20 cellular contexts compared by ENCODE assay signal in genomic region chr2:172878260-172878659, GRCh38.
"Had no signal": no experiment of that assay in that cellular context is flagged by ENCODE, and none has a peak within 500 bp of the region (broad histone marks: within the 10 kb centered on the region; RNA-seq: fewer than 3 reads in every experiment).

No MANE protein-coding gene starts in this region.

- H3K4me1 Mint-ChIP-seq: activated CD8-positive, alpha-beta memory T cell treated with anti-CD3 and anti-CD28 coated beads, Interleukin-2, amount 10 ng/mL, durations not matched to agents 7 days and 5 days; neural crest cell; stimulated activated effector memory CD8-positive, alpha-beta T cell treated with anti-CD3 and anti-CD28 coated beads, Interleukin-12 subunit alpha, Interleukin-12 subunit beta, amount 100 ng/mL, for 72 hours had no signal

- H3K9me3 ChIP-seq: esophagus muscularis mucosa, gastroesophageal sphincter, psoas muscle, right lobe of liver, SK-N-SH, thoracic aorta, upper lobe of right lung had no signal

- H3K9me3 Mint-ChIP-seq: activated T-cell treated with anti-CD3 and anti-CD28 coated beads, Interleukin-2, amount 50 U/mL, for 4 hours; stimulated activated effector memory CD8-positive, alpha-beta T cell treated with anti-CD3 and anti-CD28 coated beads, Interleukin-12 subunit alpha, Interleukin-12 subunit beta, amount 100 ng/mL, for 72 hours had no signal

- H3K4me2 ChIP-seq: SK-N-SH had no signal

- H3K27me3 ChIP-seq: esophagus muscularis mucosa, gastroesophageal sphincter, heart right ventricle, right lobe of liver, upper lobe of right lung had no signal

- H3K36me3 ChIP-seq: esophagus muscularis mucosa, gastroesophageal sphincter, heart right ventricle, right lobe of liver, thoracic aorta, upper lobe of right lung had no signal

- H3K4me1 ChIP-seq: esophagus muscularis mucosa, gastroesophageal sphincter, psoas muscle, right lobe of liver, upper lobe of right lung had no signal

- H3K36me3 Mint-ChIP-seq: activated CD4-positive, alpha-beta memory T cell treated with anti-CD3 and anti-CD28 coated beads for 36 hours; activated CD8-positive, alpha-beta memory T cell treated with anti-CD3 and anti-CD28 coated beads, Interleukin-2, amount 10 ng/mL, durations not matched to agents 7 days and 5 days; stimulated activated effector memory CD8-positive, alpha-beta T cell treated with anti-CD3 and anti-CD28 coated beads, Interleukin-12 subunit alpha, Interleukin-12 subunit beta, amount 100 ng/mL, for 72 hours had no signal

- ATAC-seq: activated CD8-positive, alpha-beta memory T cell treated with anti-CD3 and anti-CD28 coated beads, Interleukin-2, amount 10 ng/mL, durations not matched to agents 7 days and 5 days; gastroesophageal sphincter; heart right ventricle; left colon; psoas muscle; right lobe of liver; stimulated activated effector memory CD8-positive, alpha-beta T cell treated with anti-CD3 and anti-CD28 coated beads, Interleukin-12 subunit alpha, Interleukin-12 subunit beta, amount 100 ng/mL, for 72 hours; upper lobe of right lung had no signal

- H3K4me3 Mint-ChIP-seq: activated CD4-positive, alpha-beta memory T cell treated with anti-CD3 and anti-CD28 coated beads for 36 hours; activated CD8-positive, alpha-beta memory T cell treated with anti-CD3 and anti-CD28 coated beads, Interleukin-2, amount 10 ng/mL, durations not matched to agents 7 days and 5 days; activated naive CD8-positive, alpha-beta T cell; activated T-cell treated with anti-CD3 and anti-CD28 coated beads, Interleukin-2, amount 50 U/mL, for 4 hours; neural crest cell; stimulated activated effector memory CD8-positive, alpha-beta T cell treated with anti-CD3 and anti-CD28 coated beads, Interleukin-12 subunit alpha, Interleukin-12 subunit beta, amount 100 ng/mL, for 72 hours had no signal

- H3K27ac ChIP-seq: esophagus muscularis mucosa, gastroesophageal sphincter, heart right ventricle, psoas muscle, right lobe of liver, thoracic aorta, upper lobe of right lung had no signal

- H3K27ac Mint-ChIP-seq: activated CD4-positive, alpha-beta memory T cell treated with anti-CD3 and anti-CD28 coated beads for 36 hours; activated CD8-positive, alpha-beta memory T cell treated with anti-CD3 and anti-CD28 coated beads, Interleukin-2, amount 10 ng/mL, durations not matched to agents 7 days and 5 days; activated naive CD8-positive, alpha-beta T cell; stimulated activated effector memory CD8-positive, alpha-beta T cell treated with anti-CD3 and anti-CD28 coated beads, Interleukin-12 subunit alpha, Interleukin-12 subunit beta, amount 100 ng/mL, for 72 hours had no signal

- DNase-seq: activated CD4-positive, alpha-beta memory T cell treated with anti-CD3 and anti-CD28 coated beads for 36 hours; activated CD8-positive, alpha-beta memory T cell treated with anti-CD3 and anti-CD28 coated beads, Interleukin-2, amount 10 ng/mL, durations not matched to agents 7 days and 5 days; activated effector memory CD4-positive, alpha-beta T cell treated with anti-CD3 and anti-CD28 coated beads, Interleukin-2, amount 50 U/mL, for 16 hours; activated T-cell treated with anti-CD3 and anti-CD28 coated beads, Interleukin-2, amount 50 U/mL, for 4 hours; heart right ventricle; left colon; midbrain; psoas muscle; right lobe of liver; SK-N-SH; stimulated activated CD4-positive, alpha-beta T cell treated with anti-CD3 and anti-CD28 coated beads, Interleukin-12 subunit alpha, Interleukin-12 subunit beta, amount 100 ng/mL, for 4 hours; stimulated activated CD4-positive, alpha-beta T cell treated with anti-CD3 and anti-CD28 coated beads, Interleukin-2, amount 100 ng/mL, for 24 hours; upper lobe of right lung had no signal

- H3K4me3 ChIP-seq: esophagus muscularis mucosa, gastroesophageal sphincter, heart right ventricle, lung, psoas muscle, right lobe of liver, thoracic aorta, upper lobe of right lung had no signal

- H3K9ac ChIP-seq: SK-N-SH had no signal
